Comparison of ENCODE assay signal across 11 cellular contexts in genomic region chr3:16801223-16801622, GRCh38.
DNase-seq lines count a peak whose midpoint lies in the region; ATAC-seq and TF ChIP-seq lines count a peak whose summit lies in the region.
"Had no signal": no experiment of that assay in that cellular context is flagged by ENCODE, and none has a peak within 500 bp of the region (broad histone marks: within the 10 kb centered on the region; RNA-seq: fewer than 3 reads in every experiment).

No MANE protein-coding gene starts in this region.

- ATAC-seq in DND-41 (ENCODE audit: insufficient read depth, low read depth): peak; percentile 75
- ATAC-seq in memory B cell (ENCODE audit: low read depth): peak; percentile 74
- ATAC-seq in GM21526 (IDR thresholded peaks at IDR 0.05; ENCODE audit: low FRiP score, unreplicated experiment): no peak
- no peak for ATAC-seq in HG03439 (IDR thresholded peaks at IDR 0.05; ENCODE audit: unreplicated experiment)

- no peaks in the 10 kb centered on the region for H3K36me3 ChIP-seq in DND-41 (ENCODE audit: insufficient read depth, low read length)
- no peaks in the 10 kb centered on the region for H3K36me3 ChIP-seq in WERI-Rb-1

- no peak overlapping the region for H2AFZ ChIP-seq in DND-41 (ENCODE audit: low read depth, low read length)

- H3K4me1 Mint-ChIP-seq in memory B cell: peaks cover 37% of the 10 kb centered on the region

- no peaks in the 10 kb centered on the region for H3K9me3 Mint-ChIP-seq in memory B cell

- H3K79me2 ChIP-seq in DND-41 (ENCODE audit: insufficient read depth, low read length): no peaks in the 10 kb centered on the region

- no peaks in the 10 kb centered on the region for H3K27me3 Mint-ChIP-seq in memory B cell
- H3K27me3 Mint-ChIP-seq: central memory CD8-positive, alpha-beta T cell had no signal

- peaks cover 21% of the 10 kb centered on the region for H3K4me1 ChIP-seq in DND-41 (ENCODE audit: insufficient read depth, low read length)

- peak overlapping the region; percentile 28; the same call in 1 of the 2 replicates for H3K4me2 ChIP-seq in DND-41 (ENCODE audit: insufficient read depth, low read length)

- no peak overlapping the region for H3K27ac Mint-ChIP-seq in memory B cell

- no peaks in the 10 kb centered on the region for H3K9me3 ChIP-seq in DND-41 (ENCODE audit: insufficient read depth, low read length, severe bottlenecking)
- peaks cover 7% of the 10 kb centered on the region for H3K9me3 ChIP-seq in WERI-Rb-1 (ENCODE audit: severe bottlenecking)

- H3K9ac ChIP-seq in DND-41 (ENCODE audit: low read depth, low read length): no peak overlapping the region

- H3K27me3 ChIP-seq in DND-41 (ENCODE audit: insufficient read depth, low read length, poor library complexity) (no peaks in the 10 kb centered on the region), WERI-Rb-1 (ENCODE audit: insufficient read depth, low read depth, severe bottlenecking) (no peaks in the 10 kb centered on the region)

- DNase-seq in DND-41: peak; percentile 14
- DNase-seq in Kasumi-1 (lab: John Stamatoyannopoulos, UW): peak; percentile 89 to 93
- DNase-seq in WERI-Rb-1: no peak
- DNase-seq in memory B cell (ENCODE audit: low spot score in 2 of 2): no peak
- no peak for DNase-seq in ecto neural progenitor cell (ENCODE audit: low spot score)
- DNase-seq in DMS114 treated with DMSO at 0.1 percent for 48 hours (lab: John Stamatoyannopoulos, UW; ENCODE audit: unreplicated experiment): no peak
- DNase-seq: Calu3, GOT3 had no signal

- H3K4me3 ChIP-seq in DND-41 (ENCODE audit: low read depth in 1 of 2, low read length in 2 of 2): no peak overlapping the region
- no peak overlapping the region for H3K4me3 ChIP-seq in WERI-Rb-1 (ENCODE audit: low read depth, low read length)

- no peaks in the 10 kb centered on the region for H3K36me3 Mint-ChIP-seq in memory B cell

- H3K27ac ChIP-seq in DND-41 (ENCODE audit: low read length) (peak overlapping the region; percentile 20; the same call in 1 of the 2 replicates), WERI-Rb-1 (peak overlapping the region; percentile 94)

- H3K4me3 Mint-ChIP-seq in memory B cell: no peak overlapping the region

- no peaks in the 10 kb centered on the region for H4K20me1 ChIP-seq in DND-41 (ENCODE audit: insufficient read depth, low read length)

- TF ChIP-seq CTCF in DND-41 (IDR thresholded peaks at IDR 0.05; ENCODE audit: borderline replicate concordance, extremely low read depth, low read length, poor library complexity, severe bottlenecking) (no peak), WERI-Rb-1 (IDR thresholded peaks at IDR 0.05; ENCODE audit: low read depth, low read length) (no peak)

Comparison
In these comparisons a context has a peak if more than half of its experiments do, and no peak if none do; other contexts are left out.
1. ATAC-seq: peak in DND-41 (single experiment) and memory B cell (single experiment); none in GM21526 (single experiment) and HG03439 (single experiment).
2. DNase-seq: peak in DND-41 (single experiment) and Kasumi-1 (2 of 2); none in WERI-Rb-1 (single experiment), memory B cell (0 of 2), ecto neural progenitor cell (single experiment) and DMS114 treated with DMSO at 0.1 percent for 48 hours (single experiment).